Comparison of ENCODE assay signal across 20 cellular contexts in the genomic region with DNA sequence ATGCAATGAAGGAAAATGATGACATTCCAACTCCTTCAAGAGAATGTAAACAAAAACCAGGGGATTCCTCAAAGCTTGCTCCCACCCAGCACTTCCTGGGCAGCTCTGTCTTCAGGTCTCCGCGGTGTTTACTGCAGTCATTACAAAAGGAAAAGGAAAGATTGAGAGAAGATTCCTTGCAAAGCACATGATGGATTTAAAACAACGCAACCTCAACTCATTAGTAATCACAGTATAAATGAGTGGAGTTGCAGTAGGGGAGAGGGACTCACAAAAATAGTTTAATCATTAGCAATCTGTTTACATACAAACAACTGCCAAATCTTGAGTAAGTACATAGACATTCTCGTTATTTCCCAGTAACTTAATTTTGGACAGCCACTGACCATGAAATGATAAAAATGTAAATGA. TPM values are rescaled to one million over a fixed set of nuclear protein-coding genes. Genes with fewer than 3 reads are reported as not detected.
DNase-seq lines count a peak whose midpoint lies in the region; FAIRE-seq and TF ChIP-seq lines count a peak whose summit lies in the region.
"Had no signal": no experiment of that assay in that cellular context is flagged by ENCODE, and none has a peak within 500 bp of the region (broad histone marks: within the 10 kb centered on the region; RNA-seq: fewer than 3 reads in every experiment).

No MANE protein-coding gene starts in this region.

- H4K8ac ChIP-seq in H9 (replicated peaks; ENCODE audit: insufficient read length, low read depth, low read length), result no peak overlapping the region

- peaks cover 0 to 6% (median 0%) of the 10 kb centered on the region in 3 experiments; a peak in 2 of 7 replicates for H3K36me3 Mint-ChIP-seq in H9 (ENCODE audit: insufficient read depth in 1 of 3, low read depth in 3 of 3)
- H3K36me3 Mint-ChIP-seq: activated CD4-positive, alpha-beta memory T cell treated with anti-CD3 and anti-CD28 coated beads for 36 hours; CD8-positive, alpha-beta memory T cell had no signal

- H3K4me1 ChIP-seq in H9 (ENCODE audit: insufficient read depth, low read length) (peaks cover 4% of the 10 kb centered on the region; the same call in 1 of the 2 replicates), kidney (ENCODE audit: control insufficient read depth in 1 of 2, insufficient read depth in 1 of 2, low read depth in 1 of 2, low read length in 2 of 2) (no peaks in the 10 kb centered on the region), vagina (peaks cover 34% of the 10 kb centered on the region)
- H3K4me1 ChIP-seq: testis had no signal

- H3K14ac ChIP-seq in H9 (ENCODE audit: insufficient read depth, low read length), result no peak overlapping the region

- no peak overlapping the region for H2BK20ac ChIP-seq in H9 (ENCODE audit: low read depth, low read length, poor library complexity, severe bottlenecking)

- H3K27me3 Mint-ChIP-seq in H9 (ENCODE audit: low read depth), result no peaks in the 10 kb centered on the region

- H3K36me3 ChIP-seq in kidney (ENCODE audit: control insufficient read depth in 1 of 2, insufficient read depth in 2 of 2, low read length in 2 of 2) (no peaks in the 10 kb centered on the region), vagina (no peaks in the 10 kb centered on the region)

- H3K9ac ChIP-seq in H9 (ENCODE audit: extremely low read depth, insufficient read length, low read length) (no peak overlapping the region), kidney (ENCODE audit: low read length in 2 of 2) (no peak overlapping the region)

- H2BK15ac ChIP-seq in H9 (ENCODE audit: low read depth, low read length), result no peak overlapping the region

- no CpG with 5 or more reads among the region's 4 CpGs for WGBS in H9 (ENCODE audit: extremely low coverage, insufficient read length, low lambda C conversion rate)

- H2AFZ ChIP-seq in H9 (ENCODE audit: low read length), result no peak overlapping the region

- H3K56ac ChIP-seq in H9 (ENCODE audit: insufficient read length, low read depth, low read length), result no peak overlapping the region

- H3T11ph ChIP-seq in H9 (ENCODE audit: low read length), result no peak overlapping the region

- H3K23me2 ChIP-seq in H9 (ENCODE audit: insufficient read length, low read depth, low read length, poor library complexity, severe bottlenecking), result no peaks in the 10 kb centered on the region

- TF ChIP-seq CTCF in H9 (conservative IDR thresholded peaks at IDR 0.05) (no peak), cardiac fibroblast (IDR thresholded peaks at IDR 0.05; ENCODE audit: low read depth, low read length) (no peak), kidney (IDR thresholded peaks at IDR 0.05; ENCODE audit: borderline replicate concordance, extremely low read depth, insufficient read depth) (no peak), vagina (IDR thresholded peaks at IDR 0.05) (no peak)

- H3K23ac ChIP-seq in H9 (ENCODE audit: insufficient read length, low read depth, low read length), result no peak overlapping the region

- FAIRE-seq in kidney (lab: Jason Lieb, UNC), result peak; percentile 62
- FAIRE-seq: frontal cortex, GM12892, keratinocyte had no signal

- H3K4ac ChIP-seq in H9 (ENCODE audit: low read depth, low read length), result no peak overlapping the region

- H4K91ac ChIP-seq in H9 (ENCODE audit: insufficient read length, low read depth, low read length), result no peak overlapping the region

- no peak overlapping the region for H4K5ac ChIP-seq in H9 (ENCODE audit: insufficient read length, low read depth, low read length)

- H3K27ac Mint-ChIP-seq in H9, result peak overlapping the region; percentile 8 to 89 (median 31); a peak in 5 of 7 replicates
- H3K27ac Mint-ChIP-seq: activated CD4-positive, alpha-beta memory T cell treated with anti-CD3 and anti-CD28 coated beads for 36 hours; activated T-helper 1 cell treated with anti-CD3 and anti-CD28 coated beads, Interleukin-12 subunit alpha, Interleukin-12 subunit beta, Interleukin-2, Interleukin-4 antibody, amounts not matched to agents 30 ng/mL and 10 ng/mL and 1 ng/mL, durations not matched to agents 14 hours and 24 hours and 36 hours; CD8-positive, alpha-beta memory T cell had no signal

- H3K4me3 ChIP-seq in cardiac fibroblast (replicated peaks in 1 of 2; ENCODE audit: low read depth in 2 of 2, low read length in 2 of 2), result no peak overlapping the region
- H3K4me3 ChIP-seq in kidney (ENCODE audit: low read length in 2 of 2), result no peak overlapping the region
- H3K4me3 ChIP-seq in vagina, result no peak overlapping the region
- H3K4me3 ChIP-seq: coronary artery, testis had no signal

- H3K18ac ChIP-seq in H9 (ENCODE audit: insufficient read length, low read depth, low read length), result no peak overlapping the region

- H2BK12ac ChIP-seq in H9 (ENCODE audit: insufficient read length, low read depth, low read length), result no peak overlapping the region

- no peaks in the 10 kb centered on the region for H3K9me3 Mint-ChIP-seq in H9
- H3K9me3 Mint-ChIP-seq: activated CD4-positive, alpha-beta memory T cell treated with anti-CD3 and anti-CD28 coated beads for 36 hours; activated T-helper 1 cell treated with anti-CD3 and anti-CD28 coated beads, Interleukin-12 subunit alpha, Interleukin-12 subunit beta, Interleukin-2, Interleukin-4 antibody, amounts not matched to agents 30 ng/mL and 10 ng/mL and 1 ng/mL, durations not matched to agents 14 hours and 24 hours and 36 hours; CD8-positive, alpha-beta memory T cell had no signal

- no peaks in the 10 kb centered on the region for H3K79me2 ChIP-seq in H9 (ENCODE audit: insufficient read depth, low read length)

- no peak overlapping the region for H2BK5ac ChIP-seq in H9 (ENCODE audit: insufficient read length, low read length)

- H3K27ac ChIP-seq in H9 (ENCODE audit: insufficient read length, low read depth, low read length) (no peak overlapping the region), kidney (ENCODE audit: low read depth in 2 of 2, low read length in 2 of 2) (peak overlapping the region; percentile 14 to 29), vagina (peak overlapping the region; percentile 47)
- H3K27ac ChIP-seq: coronary artery, testis had no signal

- no peak for DNase-seq in H9
- peak; percentile 43 to 55 for DNase-seq in cardiac fibroblast (ENCODE audit: low read depth in 2 of 2)
- DNase-seq in kidney, result no peak
- DNase-seq in vagina (ENCODE audit: extremely low spot score in 2 of 2), result no peak
- DNase-seq in kidney tubule cell (ENCODE audit: low spot score), result no peak
- no peak for DNase-seq in iPS-NIHi11 (ENCODE audit: low spot score)
- DNase-seq in GOT3 (lab: John Stamatoyannopoulos, UW), result no peak
- DNase-seq: activated CD4-positive, alpha-beta memory T cell treated with anti-CD3 and anti-CD28 coated beads for 36 hours; amniotic stem cell; CD8-positive, alpha-beta memory T cell; NCI-H1092 treated with DMSO at 0.1 percent for 48 hours; SHP77 treated with DMSO at 0.1 percent for 48 hours; testis had no signal

- no peaks in the 10 kb centered on the region for H4K20me1 ChIP-seq in H9 (ENCODE audit: control insufficient read depth, insufficient read depth, insufficient read length)

- H3K27me3 ChIP-seq in H9 (ENCODE audit: insufficient read depth, low read length) (no peaks in the 10 kb centered on the region), vagina (no peaks in the 10 kb centered on the region)
- H3K27me3 ChIP-seq: testis had no signal

- no peak overlapping the region for H3K4me2 ChIP-seq in H9 (ENCODE audit: insufficient read depth, insufficient read length, low read length)

- no peak for TF ChIP-seq POLR2A in vagina (IDR thresholded peaks at IDR 0.05)

- H3K79me1 ChIP-seq in H9 (ENCODE audit: insufficient read depth, low read depth, low read length, poor library complexity, severe bottlenecking), result no peaks in the 10 kb centered on the region

- intact Hi-C loops in kidney (cut with DNase I), result no loop called here
- intact Hi-C loops in vagina (cut with DNase I), result no loop called here

- H3K9me3 ChIP-seq in H9 (ENCODE audit: control insufficient read depth, low read depth, low read length), result no peaks in the 10 kb centered on the region
- no peaks in the 10 kb centered on the region for H3K9me3 ChIP-seq in kidney (ENCODE audit: control insufficient read depth in 1 of 2, low read length in 2 of 2)
- H3K9me3 ChIP-seq in vagina, result no peaks in the 10 kb centered on the region
- H3K9me3 ChIP-seq: testis had no signal

- no peak overlapping the region for H3K4me3 Mint-ChIP-seq in H9
- H3K4me3 Mint-ChIP-seq: activated CD4-positive, alpha-beta memory T cell treated with anti-CD3 and anti-CD28 coated beads for 36 hours; activated T-helper 1 cell treated with anti-CD3 and anti-CD28 coated beads, Interleukin-12 subunit alpha, Interleukin-12 subunit beta, Interleukin-2, Interleukin-4 antibody, amounts not matched to agents 30 ng/mL and 10 ng/mL and 1 ng/mL, durations not matched to agents 14 hours and 24 hours and 36 hours; CD8-positive, alpha-beta memory T cell had no signal

- H2AK5ac ChIP-seq in H9 (ENCODE audit: insufficient read length, low read length), result no peak overlapping the region

- H3K4me1 Mint-ChIP-seq in H9, result peaks cover 16 to 17% of the 10 kb centered on the region in 2 experiments
- H3K4me1 Mint-ChIP-seq: CD8-positive, alpha-beta memory T cell had no signal

- H2BK120ac ChIP-seq in H9 (ENCODE audit: low read depth, low read length, poor library complexity, severe bottlenecking), result no peak overlapping the region

RNA-seq across cellular contexts. Expression of gene OVCH1, which starts 49.7 kb away (rescaled TPM):
- total RNA-seq in H9 (2021) (not detected in 2 replicates), kidney (0.35 TPM), vagina (0.25 TPM)
- polyA plus RNA-seq in kidney (ENCODE audit: insufficient read depth, low read depth, low replicate concordance), result not detected
- total RNA-seq: activated CD4-positive, alpha-beta memory T cell treated with anti-CD3 and anti-CD28 coated beads for 36 hours; activated T-helper 1 cell treated with anti-CD3 and anti-CD28 coated beads, Interleukin-12 subunit alpha, Interleukin-12 subunit beta, Interleukin-2, Interleukin-4 antibody, amounts not matched to agents 30 ng/mL and 10 ng/mL and 1 ng/mL, durations not matched to agents 14 hours and 24 hours and 36 hours; CD8-positive, alpha-beta memory T cell; Daoy; mucosa of gallbladder had no signal
- polyA plus RNA-seq: CD8-positive, alpha-beta memory T cell had no signal

Comparison
In these comparisons a context has a peak if more than half of its experiments do, and no peak if none do; other contexts are left out.
1. DNase-seq: peak in cardiac fibroblast (2 of 2); none in H9 (single experiment), kidney (single experiment), vagina (0 of 2), kidney tubule cell (single experiment), iPS-NIHi11 (single experiment) and GOT3 (single experiment).